ENCODE assay signal across 1 cellular context in the genomic region with DNA sequence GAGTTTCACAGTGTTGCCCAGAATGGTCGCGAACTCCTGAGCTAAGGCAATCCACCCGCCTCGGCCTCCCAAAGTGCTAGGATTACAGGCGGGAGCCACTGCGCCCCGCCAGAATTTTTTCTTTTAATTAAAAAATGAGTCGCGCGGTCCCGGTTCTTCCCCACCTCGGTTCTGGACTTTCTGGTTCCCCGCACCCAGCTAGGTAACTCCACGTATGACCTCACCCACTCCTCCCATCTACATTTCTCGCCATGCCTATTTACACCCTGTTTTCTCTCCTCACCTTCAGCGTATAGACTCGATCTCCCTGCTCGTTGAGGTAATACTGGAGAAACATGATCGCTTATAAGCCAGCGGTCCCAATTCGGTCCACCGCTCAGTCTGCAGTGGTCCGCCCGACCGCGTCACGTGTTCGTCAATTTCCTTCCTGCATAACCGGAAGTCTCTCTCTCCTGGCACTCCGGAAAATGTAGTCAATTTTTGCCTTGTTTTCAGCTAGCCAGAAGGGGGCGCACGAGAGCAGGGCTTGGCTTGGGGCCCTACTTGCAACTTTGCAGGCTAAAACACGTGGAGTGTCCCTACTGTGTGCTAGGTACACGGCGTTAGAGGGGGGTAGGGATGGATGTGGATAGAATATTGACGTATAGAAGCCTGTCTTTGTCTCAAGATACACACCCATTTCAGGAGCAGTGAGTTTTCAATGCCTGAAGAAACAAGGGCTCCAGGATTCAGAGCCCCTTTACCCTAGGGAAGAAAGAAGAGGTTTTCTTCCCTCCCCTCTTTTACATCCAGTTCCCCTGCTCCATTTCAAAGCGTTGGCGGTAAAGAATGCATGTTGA.
A peak's percentile ranks its signal among the peaks of the same experiment; 100 is the strongest.
TF ChIP-seq lines count a peak whose summit lies in the region.

Gene NOP10 (minus strand): TSS at position 400 of the 839 bp plus-strand sequence. CDS start 63 bp downstream, at position 337.
Gene NUTM1 (plus strand): TSS at position 579 of the 839 bp plus-strand sequence. CDS start 382 bp downstream, outside the sequence.

TF ChIP-seq in HepG2, 621 proteins besides CTCF, POLR2A, EP300 and RAD21 (continued from another document and continues in another):
- TF ChIP-seq, protein P1, sequence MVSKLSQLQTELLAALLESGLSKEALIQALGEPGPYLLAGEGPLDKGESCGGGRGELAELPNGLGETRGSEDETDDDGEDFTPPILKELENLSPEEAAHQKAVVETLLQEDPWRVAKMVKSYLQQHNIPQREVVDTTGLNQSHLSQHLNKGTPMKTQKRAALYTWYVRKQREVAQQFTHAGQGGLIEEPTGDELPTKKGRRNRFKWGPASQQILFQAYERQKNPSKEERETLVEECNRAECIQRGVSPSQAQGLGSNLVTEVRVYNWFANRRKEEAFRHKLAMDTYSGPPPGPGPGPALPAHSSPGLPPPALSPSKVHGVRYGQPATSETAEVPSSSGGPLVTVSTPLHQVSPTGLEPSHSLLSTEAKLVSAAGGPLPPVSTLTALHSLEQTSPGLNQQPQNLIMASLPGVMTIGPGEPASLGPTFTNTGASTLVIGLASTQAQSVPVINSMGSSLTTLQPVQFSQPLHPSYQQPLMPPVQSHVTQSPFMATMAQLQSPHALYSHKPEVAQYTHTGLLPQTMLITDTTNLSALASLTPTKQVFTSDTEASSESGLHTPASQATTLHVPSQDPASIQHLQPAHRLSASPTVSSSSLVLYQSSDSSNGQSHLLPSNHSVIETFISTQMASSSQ (IDR thresholded peaks at IDR 0.05; ENCODE audit: low read depth), result no peak; the same call in 1 of the 2 replicates
- TF ChIP-seq, protein P1 (CRISPR knock-in tag; IDR thresholded peaks at IDR 0.05; ENCODE audit: borderline replicate concordance), result peak; percentile 21; the same call in 1 of the 2 replicates
- TF ChIP-seq EHMT2 (IDR thresholded peaks at IDR 0.05; ENCODE audit: borderline replicate concordance, low read depth, low read length) (no peak), NFIB (CRISPR knock-in tag; IDR thresholded peaks at IDR 0.05; ENCODE audit: borderline replicate concordance) (no peak), ATF3 (CRISPR knock-in tag; IDR thresholded peaks at IDR 0.05) (no peak), TP53 (CRISPR knock-in tag; conservative IDR thresholded peaks at IDR 0.05) (no peak), TAF15 (IDR thresholded peaks at IDR 0.05; ENCODE audit: low read depth, low read length, poor library complexity, severe bottlenecking) (no peak), ZNF562 (CRISPR knock-in tag; IDR thresholded peaks at IDR 0.05; ENCODE audit: borderline replicate concordance) (no peak; the same call in 1 of the 2 replicates), ZNF333 (CRISPR knock-in tag; IDR thresholded peaks at IDR 0.05; ENCODE audit: borderline replicate concordance) (no peak), SMC3 (IDR thresholded peaks at IDR 0.05; ENCODE audit: low read length) (peak; percentile 77), ZFP82 (CRISPR knock-in tag; IDR thresholded peaks at IDR 0.05; ENCODE audit: borderline replicate concordance) (no peak), ZBTB43 (CRISPR knock-in tag; conservative IDR thresholded peaks at IDR 0.05) (no peak), JUNB (CRISPR knock-in tag; IDR thresholded peaks at IDR 0.05; ENCODE audit: borderline replicate concordance) (peak; percentile 19; the same call in 1 of the 2 replicates), ZMAT5 (CRISPR knock-in tag; IDR thresholded peaks at IDR 0.05; ENCODE audit: borderline replicate concordance, low read depth) (no peak), NFKB2 (CRISPR knock-in tag; IDR thresholded peaks at IDR 0.05; ENCODE audit: borderline replicate concordance) (peak; percentile 55; the same call in 1 of the 2 replicates), HNF4A (CRISPR knock-in tag; IDR thresholded peaks at IDR 0.05) (no peak), ZNF782 (CRISPR knock-in tag; IDR thresholded peaks at IDR 0.05; ENCODE audit: borderline replicate concordance) (no peak; the same call in 1 of the 2 replicates), CCAR2 (optimal IDR thresholded peaks at IDR 0.05; ENCODE audit: low read depth, low read length) (no peak), RELA (CRISPR knock-in tag; IDR thresholded peaks at IDR 0.05) (no peak), ZNF235 (CRISPR knock-in tag; IDR thresholded peaks at IDR 0.05; ENCODE audit: borderline replicate concordance) (no peak), ZNF510 (CRISPR knock-in tag; IDR thresholded peaks at IDR 0.05; ENCODE audit: low read depth) (peak; percentile 83; the same call in 1 of the 2 replicates), MIER3 (CRISPR knock-in tag; IDR thresholded peaks at IDR 0.05; ENCODE audit: borderline replicate concordance) (peak; percentile 47; the same call in 1 of the 2 replicates), ZBTB3 (CRISPR knock-in tag; IDR thresholded peaks at IDR 0.05; ENCODE audit: borderline replicate concordance, low read depth) (no peak), DZIP1 (CRISPR knock-in tag; IDR thresholded peaks at IDR 0.05) (no peak), XRCC5 (optimal IDR thresholded peaks at IDR 0.05; ENCODE audit: low read length) (peak; percentile 95), ZNF639 (CRISPR knock-in tag; conservative IDR thresholded peaks at IDR 0.05) (no peak)
- TF ChIP-seq, protein P2, sequence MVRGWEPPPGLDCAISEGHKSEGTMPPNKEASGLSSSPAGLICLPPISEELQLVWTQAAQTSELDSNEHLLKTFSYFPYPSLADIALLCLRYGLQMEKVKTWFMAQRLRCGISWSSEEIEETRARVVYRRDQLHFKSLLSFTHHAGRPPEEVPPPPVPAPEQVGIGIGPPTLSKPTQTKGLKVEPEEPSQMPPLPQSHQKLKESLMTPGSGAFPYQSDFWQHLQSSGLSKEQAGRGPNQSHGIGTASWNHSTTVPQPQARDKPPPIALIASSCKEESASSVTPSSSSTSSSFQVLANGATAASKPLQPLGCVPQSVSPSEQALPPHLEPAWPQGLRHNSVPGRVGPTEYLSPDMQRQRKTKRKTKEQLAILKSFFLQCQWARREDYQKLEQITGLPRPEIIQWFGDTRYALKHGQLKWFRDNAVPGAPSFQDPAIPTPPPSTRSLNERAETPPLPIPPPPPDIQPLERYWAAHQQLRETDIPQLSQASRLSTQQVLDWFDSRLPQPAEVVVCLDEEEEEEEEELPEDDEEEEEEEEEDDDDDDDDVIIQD (CRISPR knock-in tag; IDR thresholded peaks at IDR 0.05; ENCODE audit: low read depth), result peak; percentile 50; the same call in 1 of the 2 replicates
- TF ChIP-seq, protein P3, sequence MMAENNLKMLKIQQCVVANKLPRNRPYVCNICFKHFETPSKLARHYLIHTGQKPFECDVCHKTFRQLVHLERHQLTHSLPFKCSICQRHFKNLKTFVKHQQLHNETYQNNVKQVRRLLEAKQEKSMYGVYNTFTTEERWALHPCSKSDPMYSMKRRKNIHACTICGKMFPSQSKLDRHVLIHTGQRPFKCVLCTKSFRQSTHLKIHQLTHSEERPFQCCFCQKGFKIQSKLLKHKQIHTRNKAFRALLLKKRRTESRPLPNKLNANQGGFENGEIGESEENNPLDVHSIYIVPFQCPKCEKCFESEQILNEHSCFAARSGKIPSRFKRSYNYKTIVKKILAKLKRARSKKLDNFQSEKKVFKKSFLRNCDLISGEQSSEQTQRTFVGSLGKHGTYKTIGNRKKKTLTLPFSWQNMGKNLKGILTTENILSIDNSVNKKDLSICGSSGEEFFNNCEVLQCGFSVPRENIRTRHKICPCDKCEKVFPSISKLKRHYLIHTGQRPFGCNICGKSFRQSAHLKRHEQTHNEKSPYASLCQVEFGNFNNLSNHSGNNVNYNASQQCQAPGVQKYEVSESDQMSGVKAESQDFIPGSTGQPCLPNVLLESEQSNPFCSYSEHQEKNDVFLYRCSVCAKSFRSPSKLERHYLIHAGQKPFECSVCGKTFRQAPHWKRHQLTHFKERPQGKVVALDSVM (CRISPR knock-in tag; IDR thresholded peaks at IDR 0.05), result no peak; the same call in 1 of the 2 replicates
- TF ChIP-seq, protein P4, sequence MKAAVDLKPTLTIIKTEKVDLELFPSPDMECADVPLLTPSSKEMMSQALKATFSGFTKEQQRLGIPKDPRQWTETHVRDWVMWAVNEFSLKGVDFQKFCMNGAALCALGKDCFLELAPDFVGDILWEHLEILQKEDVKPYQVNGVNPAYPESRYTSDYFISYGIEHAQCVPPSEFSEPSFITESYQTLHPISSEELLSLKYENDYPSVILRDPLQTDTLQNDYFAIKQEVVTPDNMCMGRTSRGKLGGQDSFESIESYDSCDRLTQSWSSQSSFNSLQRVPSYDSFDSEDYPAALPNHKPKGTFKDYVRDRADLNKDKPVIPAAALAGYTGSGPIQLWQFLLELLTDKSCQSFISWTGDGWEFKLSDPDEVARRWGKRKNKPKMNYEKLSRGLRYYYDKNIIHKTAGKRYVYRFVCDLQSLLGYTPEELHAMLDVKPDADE (CRISPR knock-in tag; IDR thresholded peaks at IDR 0.05), result no peak
- TF ChIP-seq, protein P5, sequence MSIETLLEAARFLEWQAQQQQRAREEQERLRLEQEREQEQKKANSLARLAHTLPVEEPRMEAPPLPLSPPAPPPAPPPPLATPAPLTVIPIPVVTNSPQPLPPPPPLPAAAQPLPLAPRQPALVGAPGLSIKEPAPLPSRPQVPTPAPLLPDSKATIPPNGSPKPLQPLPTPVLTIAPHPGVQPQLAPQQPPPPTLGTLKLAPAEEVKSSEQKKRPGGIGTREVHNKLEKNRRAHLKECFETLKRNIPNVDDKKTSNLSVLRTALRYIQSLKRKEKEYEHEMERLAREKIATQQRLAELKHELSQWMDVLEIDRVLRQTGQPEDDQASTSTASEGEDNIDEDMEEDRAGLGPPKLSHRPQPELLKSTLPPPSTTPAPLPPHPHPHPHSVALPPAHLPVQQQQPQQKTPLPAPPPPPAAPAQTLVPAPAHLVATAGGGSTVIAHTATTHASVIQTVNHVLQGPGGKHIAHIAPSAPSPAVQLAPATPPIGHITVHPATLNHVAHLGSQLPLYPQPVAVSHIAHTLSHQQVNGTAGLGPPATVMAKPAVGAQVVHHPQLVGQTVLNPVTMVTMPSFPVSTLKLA (IDR thresholded peaks at IDR 0.05), result peak; percentile 62
